ENCODE assay signal across 13 cellular contexts in the genomic region with DNA sequence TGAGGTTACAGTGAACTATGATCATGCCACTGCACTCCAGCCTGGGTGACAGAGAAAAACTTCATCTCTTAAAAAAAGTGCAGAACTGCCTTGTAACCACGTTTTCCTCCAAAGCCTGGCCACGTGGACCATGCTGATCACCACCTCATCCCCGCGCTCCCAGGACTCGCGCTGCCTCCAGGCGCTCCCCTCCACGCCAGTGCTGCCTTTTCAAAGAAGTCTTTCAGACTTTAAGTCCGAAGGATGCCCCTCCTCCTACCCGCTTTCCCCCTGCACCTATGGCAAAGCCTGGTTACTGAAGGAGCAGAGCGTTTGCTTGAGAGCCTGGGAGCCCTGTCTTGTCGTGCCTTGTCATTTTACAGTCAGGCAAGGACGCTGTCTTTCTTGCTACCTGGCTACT.
"Had no signal": no experiment of that assay in that cellular context is flagged by ENCODE, and none has a peak within 500 bp of the region (broad histone marks: within the 10 kb centered on the region; RNA-seq: fewer than 3 reads in every experiment).

No MANE protein-coding gene starts in this region.

- H3K27ac ChIP-seq: SJSA1 had no signal

- H3K4me1 ChIP-seq: breast epithelium had no signal

- H3K9me3 ChIP-seq: breast epithelium, heart left ventricle, SJSA1 had no signal

- H3K4me1 Mint-ChIP-seq: memory B cell had no signal

- H3K36me3 ChIP-seq: breast epithelium had no signal

- H3K4me3 Mint-ChIP-seq: activated naive CD4-positive, alpha-beta T cell treated with anti-CD3 and anti-CD28 coated beads, Interleukin-2, amount 50 U/mL, for 24 hours; memory B cell; type B pancreatic cell had no signal

- H3K27me3 ChIP-seq: breast epithelium, heart left ventricle, SJSA1 had no signal

- H3K9me3 Mint-ChIP-seq: activated naive CD4-positive, alpha-beta T cell treated with anti-CD3 and anti-CD28 coated beads, Interleukin-2, amount 50 U/mL, for 24 hours; memory B cell; type B pancreatic cell had no signal

- FAIRE-seq: endothelial cell of umbilical vein, frontal cortex, islet of Langerhans, small intestine had no signal

- H3K27ac Mint-ChIP-seq: activated naive CD4-positive, alpha-beta T cell treated with anti-CD3 and anti-CD28 coated beads, Interleukin-2, amount 50 U/mL, for 24 hours; memory B cell; type B pancreatic cell had no signal

- DNase-seq: activated CD4-positive, alpha-beta T cell treated with anti-CD3 and anti-CD28 coated beads, Interleukin-2, amount 50 U/mL, for 1 hour; activated T-cell treated with anti-CD3 and anti-CD28 coated beads for 4 hours; heart left ventricle; small intestine had no signal

- H3K27me3 Mint-ChIP-seq: activated naive CD4-positive, alpha-beta T cell treated with anti-CD3 and anti-CD28 coated beads, Interleukin-2, amount 50 U/mL, for 24 hours; memory B cell; type B pancreatic cell had no signal

- H3K4me3 ChIP-seq: heart left ventricle, SJSA1 had no signal

- ATAC-seq: heart left ventricle, left lobe of liver had no signal
